8 cellular contexts compared by ENCODE assay signal in the genomic region with DNA sequence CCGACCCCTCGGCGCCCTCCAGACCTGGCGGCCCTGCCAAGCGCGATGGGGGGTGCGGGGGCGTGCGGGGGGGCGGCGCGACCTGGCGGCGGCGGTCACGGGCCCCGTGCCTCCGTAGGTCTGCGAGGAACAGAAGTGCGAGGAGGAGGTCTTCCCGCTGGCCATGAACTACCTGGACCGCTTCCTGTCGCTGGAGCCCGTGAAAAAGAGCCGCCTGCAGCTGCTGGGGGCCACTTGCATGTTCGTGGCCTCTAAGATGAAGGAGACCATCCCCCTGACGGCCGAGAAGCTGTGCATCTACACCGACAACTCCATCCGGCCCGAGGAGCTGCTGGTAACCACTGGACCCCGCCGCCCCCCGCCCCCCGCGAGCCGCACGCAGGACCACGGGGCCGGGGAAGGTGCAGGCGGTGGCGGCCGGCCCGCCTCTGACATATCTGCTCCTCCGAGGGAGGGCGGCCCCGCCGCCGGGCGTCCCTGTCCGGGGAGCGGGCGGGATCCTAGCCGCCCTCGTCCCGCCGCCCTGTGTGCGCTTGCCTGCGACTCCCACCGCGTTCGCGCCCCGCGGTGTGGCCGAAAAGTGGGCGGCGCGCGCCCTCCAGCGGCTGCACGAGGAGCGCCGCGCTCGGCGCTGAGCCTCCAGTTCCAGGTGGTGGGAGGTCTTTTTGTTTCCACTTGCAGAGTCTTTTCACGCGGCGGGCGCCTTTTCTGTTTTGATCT. TPM values are rescaled to one million over a fixed set of nuclear protein-coding genes. Genes with fewer than 3 reads are reported as not detected.
DNase-seq lines count a peak whose midpoint lies in the region; ATAC-seq and TF ChIP-seq lines count a peak whose summit lies in the region.

No MANE protein-coding gene starts in this region.

- H3K27me3 Mint-ChIP-seq in type B pancreatic cell: peaks cover 10% of the 10 kb centered on the region

- peak overlapping the region; percentile 90 for H3K27ac Mint-ChIP-seq in type B pancreatic cell

- DNase-seq in AG04450 (ENCODE audit: low read depth, low spot score): peak; percentile 54
- peak; percentile 75 for DNase-seq in LHCN-M2 (ENCODE audit: low read depth)
- peak; percentile 60 for DNase-seq in SW480 (ENCODE audit: low spot score)
- peak; percentile 49 for DNase-seq in activated naive CD8-positive, alpha-beta T cell treated with anti-CD3 and anti-CD28 coated beads, Interleukin-2, amount 50 U/mL, for 16 hours (ENCODE audit: low read depth, low spot score)
- DNase-seq in left cardiac atrium: peak; percentile 83
- peak; percentile 94 for DNase-seq in posterior vena cava (ENCODE audit: low spot score)
- DNase-seq in type B pancreatic cell (ENCODE audit: extremely low spot score, unreplicated experiment): peak; percentile 93

- TF ChIP-seq CTCF in AG04450 (IDR thresholded peaks at IDR 0.05; ENCODE audit: low read depth, low read length) (peak; percentile 77), type B pancreatic cell (conservative IDR thresholded peaks at IDR 0.05) (peak; percentile 98)

- H3K4me3 Mint-ChIP-seq in type B pancreatic cell: peak overlapping the region; percentile 88

- intact Hi-C loops in left cardiac atrium (cut with DNase I) (loop anchor here (5.0 kb wide), 2 partner anchors 201 to 351 kb away; partner anchors contain the start of gene MYEOV (in 2 of the 2)), posterior vena cava (cut with DNase I) (loop anchor here (2.0 to 5.0 kb wide), 3 partner anchors 346 to 540 kb away; partner anchors contain the start of gene MYEOV (in 1 of the 2))

- POLR2A ChIA-PET in AG04450 (lab: Yijun Ruan, JAX): interaction anchor here (1.0 to 3.7 kb wide), 5 partner anchors 146 to 541 kb away, joined by 3 to 25 read pairs (median 5); no protein-coding TSS in a partner anchor

- peak overlapping the region; percentile 57 for H3K27ac ChIP-seq in AG04450 (ENCODE audit: low read depth, low read length)

- H3K27me3 ChIP-seq in AG04450 (ENCODE audit: control insufficient read depth, insufficient read depth, low read length): no peaks in the 10 kb centered on the region

- H3K9me3 Mint-ChIP-seq in type B pancreatic cell: no peaks in the 10 kb centered on the region

- H3K4me1 Mint-ChIP-seq in type B pancreatic cell (ENCODE audit: unreplicated experiment): peaks cover 3% of the 10 kb centered on the region

- peak; percentile 47 for ATAC-seq in GM18861 (IDR thresholded peaks at IDR 0.05; ENCODE audit: unreplicated experiment)
- ATAC-seq in left cardiac atrium: peak; percentile 69 to 74

- H3K4me3 ChIP-seq in AG04450 (ENCODE audit: low read depth, low read length): peak overlapping the region; percentile 99

- peaks cover 4% of the 10 kb centered on the region for H3K36me3 Mint-ChIP-seq in type B pancreatic cell

- H3K9me3 ChIP-seq in AG04450 (ENCODE audit: control insufficient read depth, insufficient read depth, low read length): no peaks in the 10 kb centered on the region; the same call in 1 of the 2 replicates

- CTCF ChIA-PET in AG04450 (lab: Charles Lee): interaction anchor here (0.5 to 4.1 kb wide), 12 partner anchors 27 to 693 kb away, joined by 3 to 52 read pairs (median 7); no protein-coding TSS in a partner anchor

RNA-seq across cellular contexts. Expression of gene CCND1, which starts 2.1 kb away (rescaled TPM):
- polyA plus RNA-seq in AG04450 (2011; rRNA removed): 249 and 276 TPM in 2 replicates
- 459 and 741 TPM in 2 replicates for polyA minus RNA-seq in AG04450 (2011; rRNA and poly(A)+ RNA removed)
- total RNA-seq in LHCN-M2 (2014; rRNA removed) (684 and 770 TPM in 2 replicates), left cardiac atrium (100 to 1,000 TPM; 150 to 169 TPM), posterior vena cava (100 to 1,000 TPM in 1 of 2 donors, 10 to 100 TPM in 1; 65.8 to 100 TPM), type B pancreatic cell (ENCODE audit: low replicate concordance) (299 and 439 TPM in 2 replicates)
- polyA plus RNA-seq in LHCN-M2 (2012): 727 TPM

RNA-seq across cellular contexts. Expression of gene LTO1, which starts 32.1 kb away (rescaled TPM):
- polyA plus RNA-seq in AG04450 (2011; rRNA removed): 15.7 and 18.3 TPM in 2 replicates
- polyA minus RNA-seq in AG04450 (2011; rRNA and poly(A)+ RNA removed): 8.3 and 10.1 TPM in 2 replicates
- total RNA-seq in LHCN-M2 (2014; rRNA removed): 16.8 and 21.9 TPM in 2 replicates
- 17.9 TPM for polyA plus RNA-seq in LHCN-M2 (2012)
- total RNA-seq in left cardiac atrium: 10 to 100 TPM; 10.5 to 12.1 TPM
- 10 to 100 TPM; 17.2 to 18.5 TPM for total RNA-seq in posterior vena cava
- 21.5 and 24.6 TPM in 2 replicates for total RNA-seq in type B pancreatic cell (ENCODE audit: low replicate concordance)

Comparison
In these comparisons a context has a peak if more than half of its experiments do, and no peak if none do; other contexts are left out.
1. Peak in every context shown above with its lines: DNase-seq, ATAC-seq, H3K4me3 ChIP-seq and H3K27ac ChIP-seq.